In the genomic region with DNA sequence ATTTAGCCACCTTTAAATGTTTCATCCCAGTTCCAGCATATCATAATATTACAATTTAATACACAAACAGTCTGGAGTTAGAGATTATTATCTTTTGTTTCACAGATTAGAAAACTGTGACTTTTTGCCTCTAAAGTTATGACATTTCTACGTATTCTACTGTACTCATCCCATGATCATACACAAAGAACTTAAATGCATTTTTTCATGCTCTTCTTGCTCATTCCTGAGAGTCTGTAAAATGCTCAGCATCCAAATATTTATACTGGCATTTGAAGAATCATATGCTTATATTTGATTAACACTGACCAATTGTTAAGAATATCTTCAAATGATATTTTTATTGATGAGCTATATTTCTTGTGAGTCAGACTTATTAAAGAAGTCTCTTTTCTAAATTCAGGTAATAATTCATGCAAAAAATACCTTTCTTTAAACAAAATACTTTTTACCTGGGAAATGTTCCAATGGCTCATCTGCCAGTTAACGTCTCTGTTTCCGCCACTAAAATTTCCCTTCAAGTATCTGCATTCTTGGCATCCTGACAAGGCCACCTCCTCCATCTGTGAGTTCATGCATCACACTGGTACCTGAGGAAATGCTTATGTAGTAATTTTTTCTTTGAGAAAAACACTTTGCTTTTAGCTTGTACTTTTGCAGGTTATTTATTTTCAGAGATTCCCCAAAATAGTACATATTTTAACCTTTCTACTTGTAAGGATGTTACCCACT, we compare ENCODE assay signal across 14 cellular contexts.
DNase-seq lines count a peak whose midpoint lies in the region; ATAC-seq and TF ChIP-seq lines count a peak whose summit lies in the region.
"Had no signal": no experiment of that assay in that cellular context is flagged by ENCODE, and none has a peak within 500 bp of the region (broad histone marks: within the 10 kb centered on the region; RNA-seq: fewer than 3 reads in every experiment).

No MANE protein-coding gene starts in this region.

- no peaks in the 10 kb centered on the region for H3K4me1 ChIP-seq in breast epithelium
- peaks cover 41% of the 10 kb centered on the region for H3K4me1 ChIP-seq in PC-3 (ENCODE audit: insufficient read depth, low read length)
- H3K4me1 ChIP-seq in smooth muscle cell (ENCODE audit: low read depth), result peaks cover 5% of the 10 kb centered on the region
- H3K4me1 ChIP-seq: uterus had no signal

- H3K4me3 ChIP-seq in breast epithelium, result no peak overlapping the region
- H3K4me3 ChIP-seq in PC-3 (ENCODE audit: low read length), result peak overlapping the region; percentile 0; the same call in 1 of the 2 replicates
- H3K4me3 ChIP-seq in smooth muscle cell, result no peak overlapping the region
- H3K4me3 ChIP-seq: cardiac muscle cell, uterus had no signal

- H3K79me2 ChIP-seq in PC-3 (ENCODE audit: low read length) (no peaks in the 10 kb centered on the region), smooth muscle cell (ENCODE audit: low read depth) (no peaks in the 10 kb centered on the region)

- H3F3A ChIP-seq in PC-3 (ENCODE audit: low read length, unreplicated experiment) (peaks cover 8% of the 10 kb centered on the region), smooth muscle cell (ENCODE audit: low read depth) (no peaks in the 10 kb centered on the region)

- H4K20me1 ChIP-seq in PC-3 (ENCODE audit: low read length) (no peaks in the 10 kb centered on the region), smooth muscle cell (ENCODE audit: low read depth) (no peaks in the 10 kb centered on the region)

- H3K9ac ChIP-seq in PC-3 (ENCODE audit: low read length), result peak overlapping the region; percentile 6; the same call in 1 of the 2 replicates
- no peak overlapping the region for H3K9ac ChIP-seq in smooth muscle cell (ENCODE audit: low read depth)

- H3K4me1 Mint-ChIP-seq in MCF 10A (ENCODE audit: insufficient read depth, unreplicated experiment) (peaks cover 30% of the 10 kb centered on the region), chondrocyte (ENCODE audit: low read depth) (peaks cover 36% of the 10 kb centered on the region)

- DNase-seq in MCF 10A (ENCODE audit: unreplicated experiment) (peak; percentile 55), breast epithelium (ENCODE audit: low spot score in 2 of 2) (no peak), PC-3 (peak; percentile 98), chondrocyte (ENCODE audit: low spot score) (no peak), smooth muscle cell (lab: John Stamatoyannopoulos, UW; ENCODE audit: unreplicated experiment) (no peak), NCI-H187 treated with DMSO at 0.1 percent for 48 hours (lab: John Stamatoyannopoulos, UW) (no peak), NOMO-1 treated with DMSO at 0.1 percent for 48 hours (lab: John Stamatoyannopoulos, UW; ENCODE audit: unreplicated experiment) (no peak)
- no peak for DNase-seq in central memory CD4-positive, alpha-beta T cell
- DNase-seq: activated naive CD4-positive, alpha-beta T cell treated with Interleukin-2 at 50 U/mL for 16 hours; uterus had no signal

- H3K27ac ChIP-seq in breast epithelium (no peak overlapping the region), PC-3 (ENCODE audit: low read length) (peak overlapping the region; percentile 59), smooth muscle cell (ENCODE audit: low read depth) (peak overlapping the region; percentile 57)
- H3K27ac ChIP-seq: cardiac muscle cell, uterus had no signal

- H3K27me3 ChIP-seq in breast epithelium (no peaks in the 10 kb centered on the region), PC-3 (ENCODE audit: low read length) (no peaks in the 10 kb centered on the region), smooth muscle cell (ENCODE audit: low read depth) (no peaks in the 10 kb centered on the region)
- H3K27me3 ChIP-seq: cardiac muscle cell, uterus had no signal

- WGBS in smooth muscle cell (ENCODE audit: low lambda C conversion rate), result 84% methylated on average over 3 of the region's 3 CpGs

- TF ChIP-seq POLR2A in breast epithelium (IDR thresholded peaks at IDR 0.05), result no peak

- CTCF ChIA-PET in MCF 10A (lab: Yijun Ruan, JAX) (no interaction called here), PC-3 (lab: Charles Lee) (no interaction called here)

- H3K4me3 Mint-ChIP-seq in MCF 10A (ENCODE audit: unreplicated experiment) (no peak overlapping the region), chondrocyte (ENCODE audit: unreplicated experiment) (no peak overlapping the region)
- H3K4me3 Mint-ChIP-seq: B cell; stimulated activated memory B cell treated with anti-CD40 and anti-IgM and Interleukin-4, amounts not matched to agents 10 μg/mL and 1 μg/mL and 100 μg/mL, for 72 hours had no signal

- H3K9me3 ChIP-seq in breast epithelium (no peaks in the 10 kb centered on the region), PC-3 (ENCODE audit: low read length) (no peaks in the 10 kb centered on the region), smooth muscle cell (replicated peaks; ENCODE audit: low read depth) (no peaks in the 10 kb centered on the region)
- H3K9me3 ChIP-seq: uterus had no signal

- H3K27me3 Mint-ChIP-seq in MCF 10A (ENCODE audit: insufficient read depth, unreplicated experiment), result no peaks in the 10 kb centered on the region
- no peaks in the 10 kb centered on the region for H3K27me3 Mint-ChIP-seq in chondrocyte (ENCODE audit: low read depth)
- H3K27me3 Mint-ChIP-seq: B cell; stimulated activated memory B cell treated with anti-CD40 and anti-IgM and Interleukin-4, amounts not matched to agents 10 μg/mL and 1 μg/mL and 100 μg/mL, for 72 hours had no signal

- H3K27ac Mint-ChIP-seq in MCF 10A (ENCODE audit: low read depth, unreplicated experiment) (peak overlapping the region; percentile 74), chondrocyte (ENCODE audit: unreplicated experiment) (peak overlapping the region; percentile 32)
- H3K27ac Mint-ChIP-seq: B cell; stimulated activated memory B cell treated with anti-CD40 and anti-IgM and Interleukin-4, amounts not matched to agents 10 μg/mL and 1 μg/mL and 100 μg/mL, for 72 hours had no signal

- H2AFZ ChIP-seq in PC-3 (ENCODE audit: low read length), result no peak overlapping the region
- H2AFZ ChIP-seq in smooth muscle cell (ENCODE audit: low read depth), result no peak overlapping the region

- H3K36me3 ChIP-seq in breast epithelium, result no peaks in the 10 kb centered on the region
- no peaks in the 10 kb centered on the region for H3K36me3 ChIP-seq in PC-3 (ENCODE audit: low read depth, low read length)
- H3K36me3 ChIP-seq in smooth muscle cell (ENCODE audit: low read depth), result no peaks in the 10 kb centered on the region
- H3K36me3 ChIP-seq: cardiac muscle cell, uterus had no signal

- H3K9me2 ChIP-seq in PC-3 (replicated peaks; ENCODE audit: low read length), result no peaks in the 10 kb centered on the region

- POLR2A ChIA-PET in MCF 10A (lab: Yijun Ruan, JAX), result interaction anchor here (0.5 to 1.0 kb wide), 5 partner anchors 9 to 66 kb away, joined by 3 to 5 read pairs (median 3); no protein-coding TSS in a partner anchor
- POLR2A ChIA-PET in PC-3 (lab: Charles Lee; ENCODE audit: unreplicated experiment), result interaction anchor here (0.5 to 0.9 kb wide), 4 partner anchors 23 to 228 kb away, joined by 3 to 17 read pairs (median 4); no protein-coding TSS in a partner anchor

- BruUV-seq in MCF 10A (replicated peaks; lab: Mats Ljungman, UMichigan) (no TSS peak), PC-3 (replicated peaks; lab: Mats Ljungman, UMichigan) (no TSS peak)

- ATAC-seq in PC-3, result peak; percentile 85
- ATAC-seq: sciatic nerve; stimulated activated memory B cell treated with anti-CD40 and anti-IgM and Interleukin-4, amounts not matched to agents 10 μg/mL and 1 μg/mL and 100 μg/mL, for 72 hours had no signal

- H3K36me3 Mint-ChIP-seq in MCF 10A (ENCODE audit: insufficient read depth, unreplicated experiment), result no peaks in the 10 kb centered on the region
- no peaks in the 10 kb centered on the region for H3K36me3 Mint-ChIP-seq in chondrocyte (ENCODE audit: low read depth)
- H3K36me3 Mint-ChIP-seq: stimulated activated memory B cell treated with anti-CD40 and anti-IgM and Interleukin-4, amounts not matched to agents 10 μg/mL and 1 μg/mL and 100 μg/mL, for 72 hours had no signal

- intact Hi-C loops in MCF 10A (cut with micrococcal nuclease), result no loop called here
- intact Hi-C loops in breast epithelium (cut with DNase I; ENCODE audit: low total_unique reads), result no loop called here
- intact Hi-C loops in PC-3 (cut with micrococcal nuclease), result loop anchor here (1.0 kb wide), 1 partner anchor 139 kb away; a partner anchor contains a TSS

- TF ChIP-seq CTCF in MCF 10A (IDR thresholded peaks at IDR 0.05; ENCODE audit: unreplicated experiment), result no peak
- TF ChIP-seq CTCF in breast epithelium (IDR thresholded peaks at IDR 0.05), result no peak
- TF ChIP-seq CTCF in PC-3 (conservative IDR thresholded peaks at IDR 0.05; ENCODE audit: low read depth, low read length), result no peak
- TF ChIP-seq CTCF in chondrocyte (IDR thresholded peaks at IDR 0.05), result no peak
- no peak for TF ChIP-seq CTCF in smooth muscle cell (IDR thresholded peaks at IDR 0.05; ENCODE audit: borderline replicate concordance, insufficient read depth, poor library complexity, severe bottlenecking)

- no peaks in the 10 kb centered on the region for H3K9me3 Mint-ChIP-seq in MCF 10A (ENCODE audit: unreplicated experiment)
- H3K9me3 Mint-ChIP-seq in chondrocyte (ENCODE audit: low read depth), result no peaks in the 10 kb centered on the region
- H3K9me3 Mint-ChIP-seq: stimulated activated memory B cell treated with anti-CD40 and anti-IgM and Interleukin-4, amounts not matched to agents 10 μg/mL and 1 μg/mL and 100 μg/mL, for 72 hours had no signal

- H3K4me2 ChIP-seq in PC-3 (ENCODE audit: low read length) (peak overlapping the region; percentile 50), smooth muscle cell (peak overlapping the region; percentile 40)

Comparison
In these comparisons a context has a peak if more than half of its experiments do, and no peak if none do; other contexts are left out.
1. DNase-seq: peak in MCF 10A (single experiment) and PC-3 (single experiment); none in breast epithelium (0 of 2), chondrocyte (single experiment), smooth muscle cell (single experiment), central memory CD4-positive, alpha-beta T cell (single experiment), NCI-H187 treated with DMSO at 0.1 percent for 48 hours (single experiment) and NOMO-1 treated with DMSO at 0.1 percent for 48 hours (single experiment).
2. H3K27ac ChIP-seq: peak in PC-3 (single experiment) and smooth muscle cell (single experiment); none in breast epithelium (0 of 2).